In the genomic region with DNA sequence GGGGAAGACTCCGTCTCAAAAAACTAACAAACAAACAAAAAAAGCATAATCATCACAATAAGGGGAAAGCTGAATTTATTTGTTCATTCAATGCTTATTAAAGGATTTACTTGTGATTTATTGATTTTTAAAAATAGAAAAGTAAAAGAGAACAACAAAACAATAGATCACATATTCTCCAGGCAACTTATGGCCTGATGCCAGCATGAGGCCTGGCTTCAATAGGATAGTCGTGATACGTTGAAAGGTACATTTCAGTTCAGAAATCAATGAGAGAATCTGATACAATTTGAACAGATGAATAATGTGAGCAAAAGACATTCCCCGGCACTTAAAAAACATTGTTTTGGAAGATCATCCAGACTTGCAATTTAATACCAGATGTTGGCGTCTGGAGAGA, we compare ENCODE assay signal across 14 cellular contexts.
DNase-seq lines count a peak whose midpoint lies in the region; ATAC-seq and TF ChIP-seq lines count a peak whose summit lies in the region.
"Had no signal": no experiment of that assay in that cellular context is flagged by ENCODE, and none has a peak within 500 bp of the region (broad histone marks: within the 10 kb centered on the region; RNA-seq: fewer than 3 reads in every experiment).

No MANE protein-coding gene starts in this region.

- no peaks in the 10 kb centered on the region for H3K27me3 Mint-ChIP-seq in activated CD4-positive, alpha-beta T cell treated with anti-CD3 and anti-CD28 coated beads for 36 hours

- H3K4me3 Mint-ChIP-seq in activated CD4-positive, alpha-beta T cell treated with anti-CD3 and anti-CD28 coated beads for 36 hours, result no peak overlapping the region
- H3K4me3 Mint-ChIP-seq: CD8-positive, alpha-beta memory T cell had no signal

- peak overlapping the region; percentile 13 for H3K4me2 ChIP-seq in hepatocyte
- H3K4me2 ChIP-seq: A549 had no signal

- CTCF ChIA-PET in activated CD4-positive, alpha-beta T cell treated with anti-CD3 and anti-CD28 coated beads for 36 hours (lab: Charles Lee), result interaction anchor here (0.5 kb wide), 1 partner anchor 57 kb away, joined by 3 read pairs; no protein-coding TSS in a partner anchor

- H2AFZ ChIP-seq in hepatocyte, result no peak overlapping the region

- H3K4me1 Mint-ChIP-seq in activated CD4-positive, alpha-beta T cell treated with anti-CD3 and anti-CD28 coated beads for 36 hours, result peaks cover 10% of the 10 kb centered on the region

- no peak overlapping the region for H3K4me3 ChIP-seq in hepatocyte
- no peak overlapping the region for H3K4me3 ChIP-seq in H7 (ENCODE audit: insufficient read depth, low read depth, low read length)
- H3K4me3 ChIP-seq: A549 had no signal

- H3K36me3 ChIP-seq in hepatocyte (replicated peaks; ENCODE audit: insufficient read depth, low read depth), result no peaks in the 10 kb centered on the region
- no peaks in the 10 kb centered on the region for H3K36me3 ChIP-seq in H7 (replicated peaks; ENCODE audit: control insufficient read depth, insufficient read depth, low read length)
- H3K36me3 ChIP-seq: BE2C had no signal

- peak overlapping the region; percentile 24 for H3K27ac ChIP-seq in hepatocyte
- H3K27ac ChIP-seq: A549 had no signal

- peaks cover 2% of the 10 kb centered on the region for H3K36me3 Mint-ChIP-seq in activated CD4-positive, alpha-beta T cell treated with anti-CD3 and anti-CD28 coated beads for 36 hours (ENCODE audit: low read depth)
- H3K36me3 Mint-ChIP-seq: CD8-positive, alpha-beta memory T cell had no signal

- no peaks in the 10 kb centered on the region for H3K79me2 ChIP-seq in hepatocyte

- H3K9me3 Mint-ChIP-seq in activated CD4-positive, alpha-beta T cell treated with anti-CD3 and anti-CD28 coated beads for 36 hours (ENCODE audit: low read depth), result peaks cover 9% of the 10 kb centered on the region
- H3K9me3 Mint-ChIP-seq: CD8-positive, alpha-beta memory T cell had no signal

- H3K9me2 ChIP-seq in hepatocyte (replicated peaks; ENCODE audit: insufficient read depth), result no peaks in the 10 kb centered on the region

- intact Hi-C loops in activated CD4-positive, alpha-beta T cell treated with anti-CD3 and anti-CD28 coated beads for 36 hours (cut with DNase I, micrococcal nuclease), result no loop called here

- H4K20me1 ChIP-seq in hepatocyte (ENCODE audit: insufficient read depth, poor library complexity, severe bottlenecking), result no peaks in the 10 kb centered on the region

- ATAC-seq in activated CD4-positive, alpha-beta T cell treated with anti-CD3 and anti-CD28 coated beads for 36 hours, result no peak
- no peak for ATAC-seq in GM21528 (IDR thresholded peaks at IDR 0.05; ENCODE audit: low FRiP score, unreplicated experiment)
- ATAC-seq: A549 had no signal

- H3K4me1 ChIP-seq in hepatocyte (ENCODE audit: insufficient read depth), result peaks cover 25% of the 10 kb centered on the region
- H3K4me1 ChIP-seq: BE2C had no signal

- H3K27ac Mint-ChIP-seq in activated CD4-positive, alpha-beta T cell treated with anti-CD3 and anti-CD28 coated beads for 36 hours, result no peak overlapping the region
- H3K27ac Mint-ChIP-seq: CD8-positive, alpha-beta memory T cell had no signal

- 65% methylated on average over 5 of the region's 5 CpGs for WGBS in hepatocyte (ENCODE audit: low lambda C conversion rate, missing lambda C conversion rate)

- DNase-seq in NCI-H2171 treated with DMSO at 0.1 percent for 48 hours (lab: John Stamatoyannopoulos, UW) (peak; percentile 37), dedifferentiated amniotic fluid mesenchymal stem cell (ENCODE audit: extremely low spot score) (peak; percentile 25), hepatocyte (ENCODE audit: low spot score) (no peak), NCI-H345 treated with DMSO at 0.1 percent for 48 hours (lab: John Stamatoyannopoulos, UW; ENCODE audit: unreplicated experiment) (no peak), H7 (no peak)
- no peak for DNase-seq in activated CD4-positive, alpha-beta T cell treated with anti-CD3 and anti-CD28 coated beads for 36 hours
- DNase-seq: BE2C; Caco-2; CD8-positive, alpha-beta memory T cell; DND-41; GDM1; IMR-90 had no signal

- H3K27me3 ChIP-seq in hepatocyte (no peaks in the 10 kb centered on the region), H7 (ENCODE audit: control insufficient read depth, insufficient read depth, low read length) (no peaks in the 10 kb centered on the region; the same call in 1 of the 2 replicates)
- H3K27me3 ChIP-seq: BE2C had no signal

- H3K9me3 ChIP-seq in hepatocyte (ENCODE audit: low read depth), result no peaks in the 10 kb centered on the region
- H3K9me3 ChIP-seq: BE2C had no signal

- no peak for TF ChIP-seq CTCF in hepatocyte (IDR thresholded peaks at IDR 0.05; ENCODE audit: poor library complexity)

- POLR2A ChIA-PET in activated CD4-positive, alpha-beta T cell treated with anti-CD3 and anti-CD28 coated beads for 36 hours (lab: Charles Lee), result no interaction called here

Comparison
In these comparisons a context has a peak if more than half of its experiments do, and no peak if none do; other contexts are left out.
1. DNase-seq: peak in NCI-H2171 treated with DMSO at 0.1 percent for 48 hours (single experiment) and dedifferentiated amniotic fluid mesenchymal stem cell (single experiment); none in hepatocyte (single experiment), activated CD4-positive, alpha-beta T cell treated with anti-CD3 and anti-CD28 coated beads for 36 hours (single experiment), NCI-H345 treated with DMSO at 0.1 percent for 48 hours (single experiment) and H7 (single experiment).